In genomic region chr7:69598081-69598486, GRCh38 we compare ENCODE assay signal across 8 cellular contexts. TPM values are rescaled to one million over a fixed set of nuclear protein-coding genes. Genes with fewer than 3 reads are reported as not detected.
DNase-seq lines count a peak whose midpoint lies in the region; ATAC-seq and TF ChIP-seq lines count a peak whose summit lies in the region.

Gene AUTS2 (plus strand): TSS chr7:69598475. CDS start chr7:69599654, 1,179 bp downstream.

- TF ChIP-seq CTCF in GM06990 (IDR thresholded peaks at IDR 0.05; ENCODE audit: insufficient read depth, low read length, poor library complexity, severe bottlenecking) (no peak), WERI-Rb-1 (IDR thresholded peaks at IDR 0.05; ENCODE audit: low read depth, low read length) (no peak), spleen (IDR thresholded peaks at IDR 0.05 in 8 of 11, conservative IDR thresholded peaks at IDR 0.05 in 3 of 11) (no peak)

- no peaks in the 10 kb centered on the region for H3K9me3 ChIP-seq in WERI-Rb-1 (ENCODE audit: severe bottlenecking)
- no peaks in the 10 kb centered on the region for H3K9me3 ChIP-seq in spleen

- peak within 1 kb of the TSS; percentile 89 for H3K27ac ChIP-seq in WERI-Rb-1
- H3K27ac ChIP-seq in cingulate gyrus (ENCODE audit: low read depth, low read length) = peak within 1 kb of the TSS; percentile 88
- peak within 1 kb of the TSS; percentile 60 to 82 (median 80) for H3K27ac ChIP-seq in spleen

- DNase-seq in GM06990 (ENCODE audit: extremely low read depth, insufficient read length) = peak; percentile 91
- DNase-seq in NCI-H1436 treated with DMSO at 0.1 percent for 48 hours (lab: John Stamatoyannopoulos, UW) = peak; percentile 28
- peak; percentile 94 for DNase-seq in WERI-Rb-1
- DNase-seq in kidney glomerular epithelial cell (lab: John Stamatoyannopoulos, UW) = peak; percentile 69
- peak; percentile 93 for DNase-seq in spleen

- peak; percentile 52 for ATAC-seq in HG02571 (IDR thresholded peaks at IDR 0.05; ENCODE audit: unreplicated experiment)
- ATAC-seq in GM18861 (IDR thresholded peaks at IDR 0.05; ENCODE audit: unreplicated experiment) = no peak

- peaks cover 0 to 48% (median 27%) of the 10 kb centered on the region in 6 donors for H3K4me1 ChIP-seq in spleen

- intact Hi-C loops in spleen (cut with DNase I; ENCODE audit: low total_unique reads) = no loop called here

- H3K4me3 ChIP-seq in GM06990 (replicated peaks; ENCODE audit: low read depth, low read length) (peak within 1 kb of the TSS; percentile 61), WERI-Rb-1 (ENCODE audit: low read depth, low read length) (peak within 1 kb of the TSS; percentile 91), spleen (peak within 1 kb of the TSS; percentile 63 to 91 (median 74))

- no peaks in the 10 kb centered on the region for H3K27me3 ChIP-seq in GM06990 (replicated peaks; ENCODE audit: control insufficient read depth, insufficient read depth, low read length)
- no peaks in the 10 kb centered on the region for H3K27me3 ChIP-seq in WERI-Rb-1 (ENCODE audit: insufficient read depth, low read depth, severe bottlenecking)
- peaks cover 0 to 50% (median 8%) of the 10 kb centered on the region in 7 donors for H3K27me3 ChIP-seq in spleen (replicated peaks in 1 of 7)

- WGBS in spleen, 5 donors = 0 to 2% (median 1%) methylated on average over 4 to 63 of the region's 63 CpGs

- no peak for TF ChIP-seq POLR2A in spleen (IDR thresholded peaks at IDR 0.05)

- H3K36me3 ChIP-seq in GM06990 (ENCODE audit: control insufficient read depth, insufficient read depth, low read length) = no peaks in the 10 kb centered on the region
- 0 out of 2 replicates have a peak, but pooled peaks cover 4% of the 10 kb centered on the region for H3K36me3 ChIP-seq in WERI-Rb-1
- no peaks in the 10 kb centered on the region for H3K36me3 ChIP-seq in spleen

RNA-seq across cellular contexts. Expression of gene AUTS2, which starts in this region (rescaled TPM):
- total RNA-seq in spleen = 10 to 100 TPM; 18.6 to 54.8 (median 32.3) TPM
- polyA plus RNA-seq in spleen = 10 to 100 TPM in 1 of 3 donors, 1 to 10 TPM in 2; 6.1 to 10.2 (median 6.9) TPM

Comparison
In these comparisons a context has a peak if more than half of its experiments do, and no peak if none do; other contexts are left out.
1. DNase-seq: peak in every context shown above with its lines; median percentile 94 in WERI-Rb-1; 93 in spleen; 91 in GM06990; 69 in kidney glomerular epithelial cell; 28 in NCI-H1436 treated with DMSO at 0.1 percent for 48 hours.